ENCODE assay signal across 16 cellular contexts in the genomic region with DNA sequence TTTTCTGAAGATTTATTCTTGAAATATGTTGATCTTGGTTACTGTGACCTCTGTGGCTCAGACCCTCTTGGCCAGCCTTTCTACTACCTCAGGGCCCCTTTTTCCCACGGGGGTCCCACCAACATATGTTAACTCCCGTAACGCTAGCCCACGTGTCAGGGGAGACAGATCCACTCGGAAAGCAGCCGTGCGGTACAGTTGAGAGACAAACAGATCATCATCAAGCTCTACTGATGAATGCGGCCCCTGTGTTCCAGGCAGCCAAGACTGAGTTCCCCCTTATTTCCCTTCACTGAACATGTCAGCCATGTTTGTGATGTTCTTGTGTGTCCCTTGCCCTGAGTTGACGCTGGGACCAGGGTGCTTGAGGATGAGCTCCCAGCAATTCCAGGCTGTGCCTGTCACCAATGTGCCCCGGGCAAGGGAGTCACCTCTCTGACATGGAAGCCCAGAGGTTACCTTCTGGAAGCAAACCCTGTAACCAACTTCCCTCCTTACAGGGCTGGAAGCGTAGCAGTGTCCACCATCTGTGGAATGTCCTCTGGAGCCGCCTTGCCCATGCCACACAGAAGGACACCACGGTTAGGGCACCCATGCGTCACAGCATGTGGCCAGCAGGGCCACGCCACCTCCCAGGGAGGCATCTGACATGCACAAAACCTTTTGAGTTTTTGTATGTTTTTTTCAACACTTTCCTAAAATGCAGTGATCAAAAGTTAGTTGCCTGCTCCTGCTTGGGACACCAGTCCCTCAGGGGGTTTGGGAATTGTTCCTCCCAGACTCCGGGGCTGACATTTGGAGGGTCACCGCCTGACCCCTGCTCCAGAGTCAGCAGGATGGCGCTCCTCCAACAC.
"Had no signal": no experiment of that assay in that cellular context is flagged by ENCODE, and none has a peak within 500 bp of the region (broad histone marks: within the 10 kb centered on the region; RNA-seq: fewer than 3 reads in every experiment).

No MANE protein-coding gene starts in this region.

- H3K27ac Mint-ChIP-seq: activated CD4-positive, alpha-beta memory T cell treated with anti-CD3 and anti-CD28 coated beads for 36 hours; neural progenitor cell had no signal

- H3K27me3 Mint-ChIP-seq: activated CD4-positive, alpha-beta memory T cell treated with anti-CD3 and anti-CD28 coated beads for 36 hours; activated T-helper 17 cell treated with anti-CD3 and anti-CD28 coated beads, Interleukin-2, amount 50 U/mL, for 72 hours had no signal

- H3K9me3 Mint-ChIP-seq: activated T-helper 17 cell treated with anti-CD3 and anti-CD28 coated beads, Interleukin-2, amount 50 U/mL, for 72 hours had no signal

- H3K4me3 Mint-ChIP-seq: activated CD4-positive, alpha-beta memory T cell treated with anti-CD3 and anti-CD28 coated beads for 36 hours; activated T-helper 17 cell treated with anti-CD3 and anti-CD28 coated beads, Interleukin-2, amount 50 U/mL, for 72 hours; neural progenitor cell had no signal

- H3K27ac ChIP-seq: ascending aorta, breast epithelium, dorsolateral prefrontal cortex, neural progenitor cell, ovary, right lobe of liver had no signal

- H3K27me3 ChIP-seq: ascending aorta, breast epithelium, dorsolateral prefrontal cortex, neural progenitor cell, ovary, right lobe of liver, transverse colon had no signal

- H3K4me3 ChIP-seq: ascending aorta, breast epithelium, dorsolateral prefrontal cortex, lung, neural progenitor cell, ovary, right lobe of liver, smooth muscle cell, transverse colon had no signal

- H3K9me3 ChIP-seq: ascending aorta, breast epithelium, ovary, right lobe of liver, transverse colon had no signal

- H3K9ac ChIP-seq: neural progenitor cell had no signal

- H3K4me2 ChIP-seq: neural progenitor cell, smooth muscle cell had no signal

- ATAC-seq: activated CD4-positive, CD25-positive, alpha-beta regulatory T cell treated with anti-CD3 and anti-CD28 coated beads, Interleukin-2, amount 50 U/mL, for 24 hours; activated T-helper 17 cell treated with anti-CD3 and anti-CD28 coated beads, Interleukin-2, amount 50 U/mL, for 72 hours; right lobe of liver; stimulated activated naive CD8-positive, alpha-beta T cell treated with anti-CD3 and anti-CD28 coated beads, Interleukin-15, Interleukin-2, amounts not matched to agents 100 U/mL and 50 U/mL, for 24 hours had no signal

- H2AFZ ChIP-seq: neural progenitor cell had no signal

- DNase-seq: activated CD4-positive, alpha-beta memory T cell treated with anti-CD3 and anti-CD28 coated beads for 36 hours; activated CD8-positive, alpha-beta memory T cell treated with anti-CD3 and anti-CD28 coated beads, Interleukin-2, amount 50 U/mL, for 48 hours; erythroblast; ovary; stimulated activated naive CD8-positive, alpha-beta T cell treated with anti-CD3 and anti-CD28 coated beads, Interleukin-15, Interleukin-2, amounts not matched to agents 100 U/mL and 50 U/mL, for 24 hours; T1000; transverse colon had no signal

- H3K4me1 ChIP-seq: ascending aorta, breast epithelium, neural progenitor cell, right lobe of liver had no signal

- H3K36me3 ChIP-seq: ascending aorta, breast epithelium, neural progenitor cell, ovary, transverse colon had no signal
